Comparison of ENCODE assay signal across 15 cellular contexts in the genomic region with DNA sequence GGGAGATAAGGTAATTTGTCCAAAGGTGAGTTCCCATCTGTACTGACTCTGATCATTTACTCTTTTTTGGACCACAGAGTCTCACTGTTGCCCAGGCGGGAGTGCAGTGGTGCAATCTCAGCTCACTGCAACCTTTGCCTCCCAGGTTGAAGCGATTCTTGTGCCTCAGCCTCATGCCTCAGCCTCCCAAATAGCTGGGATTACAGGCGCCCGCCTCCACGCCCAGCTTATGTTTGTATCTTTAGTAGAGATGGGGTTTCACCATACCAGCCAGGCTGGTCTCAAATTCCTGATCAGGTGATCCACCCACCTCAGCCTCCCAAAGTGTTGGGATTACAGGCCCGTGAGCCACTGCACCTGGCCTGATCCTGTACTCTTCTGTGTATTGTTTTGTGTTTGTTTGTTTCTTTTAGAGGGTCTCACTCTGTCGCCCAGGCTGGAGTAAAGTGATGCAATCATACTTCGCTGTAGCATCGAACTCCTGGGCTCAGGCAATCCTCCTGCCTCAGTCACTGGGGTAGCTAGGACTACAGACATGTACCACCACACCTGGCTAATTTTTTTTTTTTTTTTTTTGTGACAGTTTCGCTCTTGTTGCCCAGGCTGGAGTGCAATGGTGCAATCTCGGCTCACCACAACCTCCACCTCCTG. TPM values are rescaled to one million over a fixed set of nuclear protein-coding genes. Genes with fewer than 3 reads are reported as not detected.
DNase-seq lines count a peak whose midpoint lies in the region; ATAC-seq and TF ChIP-seq lines count a peak whose summit lies in the region.
"Had no signal": no experiment of that assay in that cellular context is flagged by ENCODE, and none has a peak within 500 bp of the region (broad histone marks: within the 10 kb centered on the region; RNA-seq: fewer than 3 reads in every experiment).

No MANE protein-coding gene starts in this region.

- POLR2A ChIA-PET in activated CD8-positive, alpha-beta T cell treated with anti-CD3 and anti-CD28 coated beads, Interleukin-2, amount 10 ng/mL, durations not matched to agents 7 days and 5 days (lab: Charles Lee) = no interaction called here
- POLR2A ChIA-PET in naive thymus-derived CD4-positive, alpha-beta T cell (lab: Charles Lee) = interaction anchor here (1.8 kb wide), 1 partner anchor 22 kb away, joined by 7 read pairs; a partner anchor contains a TSS

- H2BK12ac ChIP-seq in H9 (ENCODE audit: insufficient read length, low read depth, low read length) = no peak overlapping the region

- no peaks in the 10 kb centered on the region for H3K27me3 ChIP-seq in CD4-positive, CD25-positive, alpha-beta regulatory T cell (ENCODE audit: control insufficient read depth, insufficient read depth, low read length)
- H3K27me3 ChIP-seq in H9 (ENCODE audit: insufficient read depth, low read length) (no peaks in the 10 kb centered on the region), Peyer's patch (no peaks in the 10 kb centered on the region), hepatocyte (no peaks in the 10 kb centered on the region)
- H3K27me3 ChIP-seq in naive thymus-derived CD4-positive, alpha-beta T cell (ENCODE audit: control insufficient read depth in 2 of 2, insufficient read depth in 2 of 2, low read length in 2 of 2) = no peaks in the 10 kb centered on the region
- H3K27me3 ChIP-seq: foreskin keratinocyte, testis had no signal

- H3K27ac Mint-ChIP-seq in CD4-positive, CD25-positive, alpha-beta regulatory T cell = peak overlapping the region in 1 of 3 donors; percentile 38
- peak overlapping the region in 2 of 3 experiments; percentile 64 to 70; a peak in 3 of 7 replicates for H3K27ac Mint-ChIP-seq in H9
- H3K27ac Mint-ChIP-seq in activated CD8-positive, alpha-beta T cell treated with anti-CD3 and anti-CD28 coated beads, Interleukin-2, amount 10 ng/mL, durations not matched to agents 7 days and 5 days = peak overlapping the region; percentile 72
- peak overlapping the region in 5 of 9 donors; percentile 13 to 97 (median 49) for H3K27ac Mint-ChIP-seq in naive thymus-derived CD4-positive, alpha-beta T cell

- no CpG with 5 or more reads among the region's 11 CpGs for WGBS in H9 (ENCODE audit: extremely low coverage, insufficient read length, low lambda C conversion rate)
- WGBS in hepatocyte (ENCODE audit: low lambda C conversion rate, missing lambda C conversion rate) = 96% methylated on average over 10 of the region's 11 CpGs

- H3K36me3 ChIP-seq in CD4-positive, CD25-positive, alpha-beta regulatory T cell (ENCODE audit: control insufficient read depth, insufficient read depth, low read length) = peaks cover 32% of the 10 kb centered on the region
- H3K36me3 ChIP-seq in naive thymus-derived CD4-positive, alpha-beta T cell (ENCODE audit: control insufficient read depth in 2 of 3, insufficient read depth in 3 of 3, low read length in 3 of 3) = peaks cover 15 to 40% (median 24%) of the 10 kb centered on the region in 3 experiments
- peaks cover 0 to 35% (median 0%) of the 10 kb centered on the region in 3 donors for H3K36me3 ChIP-seq in Peyer's patch
- no peaks in the 10 kb centered on the region for H3K36me3 ChIP-seq in hepatocyte (replicated peaks; ENCODE audit: insufficient read depth, low read depth)

- no peak overlapping the region for H2BK120ac ChIP-seq in H9 (ENCODE audit: low read depth, low read length, poor library complexity, severe bottlenecking)

- H4K5ac ChIP-seq in H9 (ENCODE audit: insufficient read length, low read depth, low read length) = no peak overlapping the region

- H3K23me2 ChIP-seq in H9 (ENCODE audit: insufficient read length, low read depth, low read length, poor library complexity, severe bottlenecking) = peaks cover 5% of the 10 kb centered on the region

- no peak overlapping the region for H3K56ac ChIP-seq in H9 (ENCODE audit: insufficient read length, low read depth, low read length)

- H3K27me3 Mint-ChIP-seq in CD4-positive, CD25-positive, alpha-beta regulatory T cell = no peaks in the 10 kb centered on the region
- H3K27me3 Mint-ChIP-seq in H9 (ENCODE audit: low read depth) = no peaks in the 10 kb centered on the region
- H3K27me3 Mint-ChIP-seq in activated CD8-positive, alpha-beta T cell treated with anti-CD3 and anti-CD28 coated beads, Interleukin-2, amount 10 ng/mL, durations not matched to agents 7 days and 5 days (ENCODE audit: low read depth) = no peaks in the 10 kb centered on the region
- H3K27me3 Mint-ChIP-seq in naive thymus-derived CD4-positive, alpha-beta T cell = peaks cover 0 to 4% (median 0%) of the 10 kb centered on the region in 5 donors

- H3K79me2 ChIP-seq in H9 (ENCODE audit: insufficient read depth, low read length) (peaks cover 30% of the 10 kb centered on the region), hepatocyte (peaks cover 53% of the 10 kb centered on the region)

- H3K9me3 ChIP-seq in CD4-positive, CD25-positive, alpha-beta regulatory T cell (ENCODE audit: control insufficient read depth in 2 of 2, low read length in 2 of 2) = no peaks in the 10 kb centered on the region
- H3K9me3 ChIP-seq in H9 (ENCODE audit: control insufficient read depth, low read depth, low read length) (no peaks in the 10 kb centered on the region), Peyer's patch (no peaks in the 10 kb centered on the region), hepatocyte (ENCODE audit: low read depth) (no peaks in the 10 kb centered on the region)
- H3K9me3 ChIP-seq in naive thymus-derived CD4-positive, alpha-beta T cell (ENCODE audit: control insufficient read depth in 2 of 3, low read length in 3 of 3) = no peaks in the 10 kb centered on the region
- H3K9me3 ChIP-seq: testis had no signal

- H3K14ac ChIP-seq in H9 (ENCODE audit: insufficient read depth, low read length) = no peak overlapping the region

- no peak overlapping the region for H4K8ac ChIP-seq in H9 (replicated peaks; ENCODE audit: insufficient read length, low read depth, low read length)

- peaks cover 5 to 64% (median 40%) of the 10 kb centered on the region in 4 donors for H3K4me1 Mint-ChIP-seq in CD4-positive, CD25-positive, alpha-beta regulatory T cell
- peaks cover 18 to 19% of the 10 kb centered on the region in 2 experiments for H3K4me1 Mint-ChIP-seq in H9
- H3K4me1 Mint-ChIP-seq in activated CD8-positive, alpha-beta T cell treated with anti-CD3 and anti-CD28 coated beads, Interleukin-2, amount 10 ng/mL, durations not matched to agents 7 days and 5 days (ENCODE audit: low read depth) = peaks cover 58% of the 10 kb centered on the region
- peaks cover 28 to 65% (median 50%) of the 10 kb centered on the region in 7 donors for H3K4me1 Mint-ChIP-seq in naive thymus-derived CD4-positive, alpha-beta T cell

- DNase-seq in CD4-positive, CD25-positive, alpha-beta regulatory T cell = no peak
- DNase-seq in H9 (no peak), Peyer's patch (no peak), NCI-H1436 treated with DMSO at 0.1 percent for 48 hours (lab: John Stamatoyannopoulos, UW) (no peak), anterior cingulate cortex (lab: John Stamatoyannopoulos, UW) (no peak), hepatocyte (ENCODE audit: low spot score) (no peak)
- no peak for DNase-seq in activated CD8-positive, alpha-beta T cell treated with anti-CD3 and anti-CD28 coated beads, Interleukin-2, amount 10 ng/mL, durations not matched to agents 7 days and 5 days
- DNase-seq in naive thymus-derived CD4-positive, alpha-beta T cell = no peak
- DNase-seq: activated CD4-positive, alpha-beta T cell treated with anti-CD3 and anti-CD28 coated beads, Interleukin-2, amount 50 U/mL, for 1 hour; amniotic stem cell; foreskin keratinocyte; Karpas-422; NCI-H2029 treated with DMSO at 0.1 percent for 48 hours; testis had no signal

- no peak overlapping the region for H3K4me3 ChIP-seq in CD4-positive, CD25-positive, alpha-beta regulatory T cell (ENCODE audit: low read depth, low read length)
- H3K4me3 ChIP-seq in naive thymus-derived CD4-positive, alpha-beta T cell (ENCODE audit: low read length) = no peak overlapping the region
- H3K4me3 ChIP-seq in Peyer's patch (no peak overlapping the region), hepatocyte (no peak overlapping the region)
- H3K4me3 ChIP-seq: testis had no signal

- H3K9me2 ChIP-seq in hepatocyte (replicated peaks; ENCODE audit: insufficient read depth) = no peaks in the 10 kb centered on the region

- no peak overlapping the region for H4K91ac ChIP-seq in H9 (ENCODE audit: insufficient read length, low read depth, low read length)

- no peak overlapping the region for H3K9ac ChIP-seq in H9 (ENCODE audit: extremely low read depth, insufficient read length, low read length)

- H3K4me2 ChIP-seq in H9 (ENCODE audit: insufficient read depth, insufficient read length, low read length) (no peak overlapping the region), hepatocyte (no peak overlapping the region)

- no peak overlapping the region for H3K27ac ChIP-seq in CD4-positive, CD25-positive, alpha-beta regulatory T cell (ENCODE audit: insufficient read depth, low read length, poor library complexity, severe bottlenecking)
- H3K27ac ChIP-seq in H9 (ENCODE audit: insufficient read length, low read depth, low read length) (no peak overlapping the region), Peyer's patch (no peak overlapping the region), hepatocyte (no peak overlapping the region)
- no peak overlapping the region for H3K27ac ChIP-seq in naive thymus-derived CD4-positive, alpha-beta T cell (ENCODE audit: low read depth, low read length)
- H3K27ac ChIP-seq: foreskin keratinocyte, testis had no signal

- ATAC-seq in CD4-positive, CD25-positive, alpha-beta regulatory T cell (ENCODE audit: low read depth in 2 of 2) = no peak
- no peak for ATAC-seq in activated CD8-positive, alpha-beta T cell treated with anti-CD3 and anti-CD28 coated beads, Interleukin-2, amount 10 ng/mL, durations not matched to agents 7 days and 5 days
- no peak for ATAC-seq in naive thymus-derived CD4-positive, alpha-beta T cell
- ATAC-seq: foreskin keratinocyte, sciatic nerve had no signal

- H2AFZ ChIP-seq in H9 (ENCODE audit: low read length) (no peak overlapping the region), hepatocyte (no peak overlapping the region)

- H3K79me1 ChIP-seq in H9 (ENCODE audit: insufficient read depth, low read depth, low read length, poor library complexity, severe bottlenecking) = peaks cover 7% of the 10 kb centered on the region

- no peak overlapping the region for H2AK5ac ChIP-seq in H9 (ENCODE audit: insufficient read length, low read length)

- H3K4me3 Mint-ChIP-seq in CD4-positive, CD25-positive, alpha-beta regulatory T cell = peak overlapping the region; percentile 39 to 97 (median 80)
- peak overlapping the region; percentile 51 to 68 for H3K4me3 Mint-ChIP-seq in H9
- H3K4me3 Mint-ChIP-seq in activated CD8-positive, alpha-beta T cell treated with anti-CD3 and anti-CD28 coated beads, Interleukin-2, amount 10 ng/mL, durations not matched to agents 7 days and 5 days = peak overlapping the region; percentile 52
- peak overlapping the region; percentile 38 to 72 (median 54) for H3K4me3 Mint-ChIP-seq in naive thymus-derived CD4-positive, alpha-beta T cell

- no peak for TF ChIP-seq POLR2A in Peyer's patch (IDR thresholded peaks at IDR 0.05)

- H4K20me1 ChIP-seq in H9 (ENCODE audit: control insufficient read depth, insufficient read depth, insufficient read length) (no peaks in the 10 kb centered on the region), hepatocyte (ENCODE audit: insufficient read depth, poor library complexity, severe bottlenecking) (peaks cover 15% of the 10 kb centered on the region)

- no peak overlapping the region for H2BK5ac ChIP-seq in H9 (ENCODE audit: insufficient read length, low read length)

- H3K18ac ChIP-seq in H9 (ENCODE audit: insufficient read length, low read depth, low read length) = no peak overlapping the region

- peaks cover 34% of the 10 kb centered on the region for H3K36me3 Mint-ChIP-seq in CD4-positive, CD25-positive, alpha-beta regulatory T cell
- H3K36me3 Mint-ChIP-seq in H9 (ENCODE audit: insufficient read depth in 1 of 3, low read depth in 3 of 3) = peaks cover 54 to 90% (median 74%) of the 10 kb centered on the region in 3 experiments
- peaks cover 80% of the 10 kb centered on the region for H3K36me3 Mint-ChIP-seq in activated CD8-positive, alpha-beta T cell treated with anti-CD3 and anti-CD28 coated beads, Interleukin-2, amount 10 ng/mL, durations not matched to agents 7 days and 5 days (ENCODE audit: low read depth)
- peaks cover 7 to 36% (median 16%) of the 10 kb centered on the region in 5 donors for H3K36me3 Mint-ChIP-seq in naive thymus-derived CD4-positive, alpha-beta T cell

- CTCF ChIA-PET in activated CD8-positive, alpha-beta T cell treated with anti-CD3 and anti-CD28 coated beads, Interleukin-2, amount 10 ng/mL, durations not matched to agents 7 days and 5 days (lab: Charles Lee) = interaction anchor here (1.1 to 4.6 kb wide), 4 partner anchors 15 to 198 kb away, joined by 3 to 29 read pairs (median 6); a partner anchor contains a TSS
- CTCF ChIA-PET in naive thymus-derived CD4-positive, alpha-beta T cell (lab: Charles Lee) = interaction anchor here (0.6 kb wide), 3 partner anchors 14 to 75 kb away, joined by 3 read pairs; no protein-coding TSS in a partner anchor

- H3K9me3 Mint-ChIP-seq in CD4-positive, CD25-positive, alpha-beta regulatory T cell = no peaks in the 10 kb centered on the region
- no peaks in the 10 kb centered on the region; a peak in 1 of 5 replicates for H3K9me3 Mint-ChIP-seq in H9
- H3K9me3 Mint-ChIP-seq in activated CD8-positive, alpha-beta T cell treated with anti-CD3 and anti-CD28 coated beads, Interleukin-2, amount 10 ng/mL, durations not matched to agents 7 days and 5 days (ENCODE audit: insufficient read depth) = no peaks in the 10 kb centered on the region
- H3K9me3 Mint-ChIP-seq in naive thymus-derived CD4-positive, alpha-beta T cell = no peaks in the 10 kb centered on the region

- no peak overlapping the region for H2BK20ac ChIP-seq in H9 (ENCODE audit: low read depth, low read length, poor library complexity, severe bottlenecking)

- no peak overlapping the region for H3T11ph ChIP-seq in H9 (ENCODE audit: low read length)

- intact Hi-C loops in naive thymus-derived CD4-positive, alpha-beta T cell (cut with micrococcal nuclease) = loop anchor here (5.0 kb wide), 3 partner anchors 308 to 802 kb away; a partner anchor contains a TSS

- no peak overlapping the region for H2BK15ac ChIP-seq in H9 (ENCODE audit: low read depth, low read length)

- no peak overlapping the region for H3K23ac ChIP-seq in H9 (ENCODE audit: insufficient read length, low read depth, low read length)

- H3K4ac ChIP-seq in H9 (ENCODE audit: low read depth, low read length) = no peak overlapping the region

- peaks cover 32% of the 10 kb centered on the region for H3K4me1 ChIP-seq in CD4-positive, CD25-positive, alpha-beta regulatory T cell (ENCODE audit: control insufficient read depth, insufficient read depth, low read length, poor library complexity, severe bottlenecking)
- H3K4me1 ChIP-seq in H9 (ENCODE audit: insufficient read depth, low read length) (peaks cover 2% of the 10 kb centered on the region; the same call in 1 of the 2 replicates), Peyer's patch (peaks cover 0 to 17% (median 6%) of the 10 kb centered on the region in 4 donors), hepatocyte (ENCODE audit: insufficient read depth) (peaks cover 12% of the 10 kb centered on the region)
- peaks cover 11 to 16% of the 10 kb centered on the region in 2 donors for H3K4me1 ChIP-seq in naive thymus-derived CD4-positive, alpha-beta T cell (ENCODE audit: control insufficient read depth in 2 of 2, insufficient read depth in 2 of 2, low read length in 2 of 2)

- TF ChIP-seq CTCF in H9 (conservative IDR thresholded peaks at IDR 0.05) = no peak
- TF ChIP-seq CTCF in Peyer's patch (IDR thresholded peaks at IDR 0.05) = no peak
- TF ChIP-seq CTCF in hepatocyte (IDR thresholded peaks at IDR 0.05; ENCODE audit: poor library complexity) = no peak

RNA-seq across cellular contexts. Expression of a gene that starts 2.4 kb away (rescaled TPM):
- 35.6 TPM for total RNA-seq in CD4-positive, CD25-positive, alpha-beta regulatory T cell
- polyA plus RNA-seq in CD4-positive, CD25-positive, alpha-beta regulatory T cell = 10 to 100 TPM; 29.5 to 46.5 (median 42.1) TPM
- total RNA-seq in H9 (2021) = 168 and 171 TPM in 2 replicates
- total RNA-seq in activated CD8-positive, alpha-beta T cell treated with anti-CD3 and anti-CD28 coated beads, Interleukin-2, amount 10 ng/mL, durations not matched to agents 7 days and 5 days = 10 to 100 TPM; 94.1 to 95.3 TPM
- total RNA-seq in naive thymus-derived CD4-positive, alpha-beta T cell = 10 to 100 TPM; 45.1 to 98.5 (median 58.8) TPM
- polyA plus RNA-seq in naive thymus-derived CD4-positive, alpha-beta T cell = 10 to 100 TPM; 54.5 to 91.6 TPM
- 100 to 1,000 TPM in 1 of 4 donors, 10 to 100 TPM in 3; 19.0 to 149 (median 34.2) TPM for total RNA-seq in Peyer's patch
- total RNA-seq in hepatocyte = 29.8 and 50.4 TPM in 2 replicates
- 46.2 and 49.5 TPM in 2 replicates for polyA plus RNA-seq in hepatocyte

RNA-seq across cellular contexts. Expression of a gene that starts 21.8 kb away (rescaled TPM):
- 35.3 TPM for total RNA-seq in CD4-positive, CD25-positive, alpha-beta regulatory T cell
- polyA plus RNA-seq in CD4-positive, CD25-positive, alpha-beta regulatory T cell = 10 to 100 TPM in 2 of 4 donors, 1 to 10 TPM in 2; 6.6 to 13.0 (median 8.7) TPM
- total RNA-seq in H9 (2021) (111 and 121 TPM in 2 replicates), Peyer's patch (10 to 100 TPM in 3 of 4 donors, 1 to 10 TPM in 1; 8.6 to 71.0 (median 24.0) TPM), hepatocyte (9.8 and 15.6 TPM in 2 replicates)
- 10 to 100 TPM; 56.5 to 58.9 TPM for total RNA-seq in activated CD8-positive, alpha-beta T cell treated with anti-CD3 and anti-CD28 coated beads, Interleukin-2, amount 10 ng/mL, durations not matched to agents 7 days and 5 days
- total RNA-seq in naive thymus-derived CD4-positive, alpha-beta T cell = 10 to 100 TPM; 33.7 to 56.5 (median 40.6) TPM
- 10 to 100 TPM in 1 of 2 donors, 1 to 10 TPM in 1; 9.7 to 31.0 TPM for polyA plus RNA-seq in naive thymus-derived CD4-positive, alpha-beta T cell
- 23.7 and 25.4 TPM in 2 replicates for polyA plus RNA-seq in hepatocyte

RNA-seq across cellular contexts. Expression of a gene that starts 34.4 kb away (rescaled TPM):
- total RNA-seq in CD4-positive, CD25-positive, alpha-beta regulatory T cell = 120 TPM
- polyA plus RNA-seq in CD4-positive, CD25-positive, alpha-beta regulatory T cell = 10 to 100 TPM; 18.1 to 30.5 (median 27.1) TPM
- total RNA-seq in H9 (2021) (79.2 and 80.5 TPM in 2 replicates), Peyer's patch (10 to 100 TPM; 19.6 to 67.7 (median 42.1) TPM), hepatocyte (46.3 and 47.2 TPM in 2 replicates)
- total RNA-seq in activated CD8-positive, alpha-beta T cell treated with anti-CD3 and anti-CD28 coated beads, Interleukin-2, amount 10 ng/mL, durations not matched to agents 7 days and 5 days = 10 to 100 TPM; 83.6 to 87.1 TPM
- total RNA-seq in naive thymus-derived CD4-positive, alpha-beta T cell = 100 to 1,000 TPM; 101 to 152 (median 115) TPM
- 10 to 100 TPM; 26.2 to 45.8 TPM for polyA plus RNA-seq in naive thymus-derived CD4-positive, alpha-beta T cell
- polyA plus RNA-seq in hepatocyte = 28.2 and 31.2 TPM in 2 replicates
